In the genomic region with DNA sequence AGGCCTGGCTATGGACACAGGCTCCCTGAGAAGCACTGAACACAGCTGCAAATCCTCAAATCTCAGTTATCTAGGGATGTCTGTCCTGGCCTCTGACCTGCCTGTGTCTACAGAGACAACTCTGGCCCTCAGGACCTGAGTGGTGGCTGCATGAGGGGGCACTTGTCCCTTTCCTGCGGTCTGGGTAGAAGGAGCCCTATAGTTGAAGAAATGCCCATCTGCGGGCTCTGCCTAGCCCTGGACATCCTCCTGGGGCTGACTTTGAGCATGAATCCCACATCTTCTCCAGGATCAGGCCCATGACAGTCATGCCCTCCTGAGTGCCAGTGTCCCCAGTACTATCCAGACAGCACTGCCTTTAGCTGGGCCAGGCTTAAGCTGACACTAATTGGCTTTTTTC, we compare ENCODE assay signal across 19 cellular contexts. TPM values are rescaled to one million over a fixed set of nuclear protein-coding genes. Genes with fewer than 3 reads are reported as not detected.
A peak's percentile ranks its signal among the peaks of the same experiment; 100 is the strongest.
DNase-seq lines count a peak whose midpoint lies in the region; ATAC-seq and TF ChIP-seq lines count a peak whose summit lies in the region.
"Had no signal": no experiment of that assay in that cellular context is flagged by ENCODE, and none has a peak within 500 bp of the region (broad histone marks: within the 10 kb centered on the region; RNA-seq: fewer than 3 reads in every experiment).

No MANE protein-coding gene starts in this region.

- intact Hi-C loops in PC-3 (cut with micrococcal nuclease): no loop called here

- H2AFZ ChIP-seq in PC-3 (ENCODE audit: low read length): no peak overlapping the region

- ATAC-seq in PC-3: no peak
- no peak for ATAC-seq in HG03280 (IDR thresholded peaks at IDR 0.05; ENCODE audit: unreplicated experiment)
- ATAC-seq: K562 had no signal

- peak overlapping the region; percentile 93; the same call in 1 of the 2 replicates for H3K27ac ChIP-seq in PC-3 (ENCODE audit: low read length)
- H3K27ac ChIP-seq: 22Rv1 had no signal

- H3K4me2 ChIP-seq in PC-3 (ENCODE audit: low read length): no peak overlapping the region

- H3K79me2 ChIP-seq in PC-3 (ENCODE audit: low read length): no peaks in the 10 kb centered on the region

- POLR2A ChIA-PET in PC-3 (lab: Charles Lee; ENCODE audit: unreplicated experiment): no interaction called here

- no peaks in the 10 kb centered on the region for H3K9me3 ChIP-seq in PC-3 (ENCODE audit: low read length)

- no TSS peak for BruUV-seq in PC-3 (replicated peaks; lab: Mats Ljungman, UMichigan)

- CTCF ChIA-PET in PC-3 (lab: Charles Lee): no interaction called here

- H3K36me3 ChIP-seq in PC-3 (ENCODE audit: low read depth, low read length): no peaks in the 10 kb centered on the region

- DNase-seq in NCI-H82 (lab: John Stamatoyannopoulos, UW) (peak; percentile 68), NCI-H82 treated with DMSO at 0.1 percent for 48 hours (lab: John Stamatoyannopoulos, UW; ENCODE audit: unreplicated experiment) (no peak), PC-3 (no peak), hepatic stellate cell (ENCODE audit: low spot score) (peak; percentile 0)
- DNase-seq in activated CD4-positive, alpha-beta T cell treated with anti-CD3 and anti-CD28 coated beads, Interleukin-2, amount 50 U/mL, for 1 hour: no peak
- no peak for DNase-seq in activated CD4-positive, CD25-positive, alpha-beta regulatory T cell treated with anti-CD3 and anti-CD28 coated beads, Interleukin-2, amount 50 U/mL, for 72 hours
- DNase-seq: ACHN, NCI-H1092 treated with DMSO at 0.1 percent for 48 hours, NCI-H1436, NCI-H2029, NCI-H446, NCI-H524 treated with DMSO at 0.1 percent for 48 hours, NCI-H774, RPMI8226, SHP77 treated with DMSO at 0.1 percent for 48 hours had no signal

- peaks cover 33% of the 10 kb centered on the region for H3K4me1 ChIP-seq in PC-3 (ENCODE audit: insufficient read depth, low read length)

- H3F3A ChIP-seq in PC-3 (ENCODE audit: low read length, unreplicated experiment): no peaks in the 10 kb centered on the region

- H3K9ac ChIP-seq in PC-3 (ENCODE audit: low read length): no peak overlapping the region

- H3K4me3 ChIP-seq in PC-3 (ENCODE audit: low read length): no peak overlapping the region
- H3K4me3 ChIP-seq: K562 had no signal

- no peaks in the 10 kb centered on the region for H3K9me2 ChIP-seq in PC-3 (replicated peaks; ENCODE audit: low read length)

- no peaks in the 10 kb centered on the region for H4K20me1 ChIP-seq in PC-3 (ENCODE audit: low read length)

- no peaks in the 10 kb centered on the region for H3K27me3 ChIP-seq in PC-3 (ENCODE audit: low read length)

- TF ChIP-seq CTCF in PC-3 (conservative IDR thresholded peaks at IDR 0.05; ENCODE audit: low read depth, low read length): no peak

RNA-seq across cellular contexts. Expression of gene DNAJB5, which starts 10.0 kb away (rescaled TPM):
- total RNA-seq in PC-3 (2014; rRNA removed): 7.3 and 9.3 TPM in 2 replicates

RNA-seq across cellular contexts. Expression of gene PHF24, which starts 41.5 kb away (rescaled TPM):
- total RNA-seq in PC-3 (2014; rRNA removed): not detected in 2 replicates
- total RNA-seq: K562, M059J had no signal

Comparison
In these comparisons a context has a peak if more than half of its experiments do, and no peak if none do; other contexts are left out.
1. DNase-seq: peak in NCI-H82 (single experiment) and hepatic stellate cell (single experiment); none in NCI-H82 treated with DMSO at 0.1 percent for 48 hours (single experiment), PC-3 (single experiment), activated CD4-positive, alpha-beta T cell treated with anti-CD3 and anti-CD28 coated beads, Interleukin-2, amount 50 U/mL, for 1 hour (single experiment) and activated CD4-positive, CD25-positive, alpha-beta regulatory T cell treated with anti-CD3 and anti-CD28 coated beads, Interleukin-2, amount 50 U/mL, for 72 hours (single experiment).